Comparison of ENCODE assay signal across 6 cellular contexts in the genomic region with DNA sequence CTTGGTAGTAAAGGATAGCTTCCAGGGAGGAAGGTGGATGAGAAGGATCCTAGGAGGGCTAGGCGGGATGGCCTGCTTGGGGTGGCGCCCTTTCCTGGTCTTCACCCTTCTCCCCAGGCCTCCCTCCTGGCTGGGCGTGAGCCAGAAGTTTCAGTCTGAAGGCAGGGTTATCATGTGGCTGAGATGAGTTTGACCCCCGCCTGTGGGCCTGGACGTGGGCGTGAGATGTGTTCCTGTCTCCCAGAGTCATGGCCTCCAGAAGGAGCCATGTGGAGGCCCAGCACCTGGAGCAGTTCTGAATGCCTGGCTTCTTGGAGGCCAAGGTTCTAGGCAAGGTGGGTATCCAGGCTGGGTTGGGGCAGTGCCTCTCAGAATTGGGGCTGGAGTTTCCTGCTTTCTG. TPM values are rescaled to one million over a fixed set of nuclear protein-coding genes. Genes with fewer than 3 reads are reported as not detected.
DNase-seq lines count a peak whose midpoint lies in the region; ATAC-seq and TF ChIP-seq lines count a peak whose summit lies in the region.
"Not testable (repeated sequence)": the region's sequence is repeated elsewhere in the genome, so short reads cannot be mapped to it uniquely, and the experiment has no call there.

No MANE protein-coding gene starts in this region.

- H3K36me3 Mint-ChIP-seq in activated CD4-positive, alpha-beta T cell treated with anti-CD3 and anti-CD28 coated beads for 36 hours (ENCODE audit: low read depth), result not testable (repeated sequence)

- not testable (repeated sequence) for H4K12ac ChIP-seq in trophoblast cell (ENCODE audit: low read depth, low read length)

- H3K9ac ChIP-seq in trophoblast cell (ENCODE audit: low read length), result not testable (repeated sequence)

- not testable (repeated sequence) for H3K36me3 ChIP-seq in trophoblast cell (ENCODE audit: control insufficient read depth in 1 of 2, insufficient read depth in 2 of 2, low read length in 2 of 2); stomach

- WGBS in trophoblast cell (ENCODE audit: extremely low coverage, insufficient coverage, insufficient read length), result no CpG with 5 or more reads among the region's 6 CpGs
- 43 to 79% (median 69%) methylated on average over 4 of the region's 6 CpGs for WGBS in stomach, 5 donors

- not testable (repeated sequence) for H3K27ac ChIP-seq in trophoblast cell (ENCODE audit: low read depth, low read length); stomach

- not testable (repeated sequence) for H3K4me2 ChIP-seq in trophoblast cell (ENCODE audit: low read length)

- H3K27me3 Mint-ChIP-seq in activated CD4-positive, alpha-beta T cell treated with anti-CD3 and anti-CD28 coated beads for 36 hours, result not testable (repeated sequence)

- H3K4me1 ChIP-seq in trophoblast cell (ENCODE audit: control insufficient read depth in 1 of 2, insufficient read depth in 2 of 2, low read length in 2 of 2); stomach: not testable (repeated sequence)

- H3K18ac ChIP-seq in trophoblast cell (ENCODE audit: low read length), result not testable (repeated sequence)

- H4K8ac ChIP-seq in trophoblast cell (ENCODE audit: low read depth, low read length), result not testable (repeated sequence)

- H3K27me3 ChIP-seq in trophoblast cell (ENCODE audit: insufficient read depth, low read length); stomach: not testable (repeated sequence)

- not testable (repeated sequence) for H3K14ac ChIP-seq in trophoblast cell (ENCODE audit: low read length)

- not testable (repeated sequence) for TF ChIP-seq POLR2A in stomach (IDR thresholded peaks at IDR 0.05)

- not testable (repeated sequence) for H3K79me2 ChIP-seq in trophoblast cell (ENCODE audit: control insufficient read depth, insufficient read depth, low read length, poor library complexity)

- not testable (repeated sequence) for H4K91ac ChIP-seq in trophoblast cell (ENCODE audit: low read depth, low read length)

- H3K9me3 ChIP-seq in trophoblast cell (ENCODE audit: insufficient read depth, low read depth, low read length); stomach: not testable (repeated sequence)

- peak overlapping the region; percentile 55 for H3K4ac ChIP-seq in trophoblast cell (ENCODE audit: low read depth, low read length)

- intact Hi-C loops in activated CD4-positive, alpha-beta T cell treated with anti-CD3 and anti-CD28 coated beads for 36 hours (cut with DNase I, micrococcal nuclease); Right ventricle myocardium superior (cut with DNase I); stomach (cut with DNase I; ENCODE audit: low total_unique reads): not testable (repeated sequence)

- H2BK5ac ChIP-seq in trophoblast cell (ENCODE audit: low read depth, low read length, poor library complexity), result not testable (repeated sequence)

- not testable (repeated sequence) for ATAC-seq in activated CD4-positive, alpha-beta T cell treated with anti-CD3 and anti-CD28 coated beads for 36 hours; Right ventricle myocardium superior (ENCODE audit: poor library complexity)

- POLR2A ChIA-PET in activated CD4-positive, alpha-beta T cell treated with anti-CD3 and anti-CD28 coated beads for 36 hours (lab: Charles Lee), result not testable (repeated sequence)

- H3K23ac ChIP-seq in trophoblast cell (ENCODE audit: low read length), result not testable (repeated sequence)

- not testable (repeated sequence) for H3K27ac Mint-ChIP-seq in activated CD4-positive, alpha-beta T cell treated with anti-CD3 and anti-CD28 coated beads for 36 hours

- not testable (repeated sequence) for H3K4me1 Mint-ChIP-seq in activated CD4-positive, alpha-beta T cell treated with anti-CD3 and anti-CD28 coated beads for 36 hours

- CTCF ChIA-PET in activated CD4-positive, alpha-beta T cell treated with anti-CD3 and anti-CD28 coated beads for 36 hours (lab: Charles Lee), result not testable (repeated sequence)

- H3K4me3 Mint-ChIP-seq in activated CD4-positive, alpha-beta T cell treated with anti-CD3 and anti-CD28 coated beads for 36 hours, result not testable (repeated sequence)

- not testable (repeated sequence) for H2AFZ ChIP-seq in trophoblast cell (ENCODE audit: insufficient read depth, low read length, poor library complexity)

- not testable (repeated sequence) for H3K79me1 ChIP-seq in trophoblast cell (ENCODE audit: low read length)

- TF ChIP-seq CTCF in stomach (IDR thresholded peaks at IDR 0.05), result not testable (repeated sequence)

- DNase-seq in activated CD4-positive, alpha-beta T cell treated with anti-CD3 and anti-CD28 coated beads for 36 hours, result peak; percentile 4
- peak; percentile 6 for DNase-seq in activated effector memory CD4-positive, alpha-beta T cell treated with anti-CD3 and anti-CD28 coated beads, Interleukin-2, amount 50 U/mL, for 16 hours
- DNase-seq in Right ventricle myocardium superior, result peak; percentile 11
- DNase-seq in mucosa of gallbladder (ENCODE audit: low spot score), result peak; percentile 3
- DNase-seq in trophoblast cell, result not testable (repeated sequence)
- DNase-seq in stomach, result peak; percentile 7

- H3K9me3 Mint-ChIP-seq in activated CD4-positive, alpha-beta T cell treated with anti-CD3 and anti-CD28 coated beads for 36 hours (ENCODE audit: low read depth), result not testable (repeated sequence)

- not testable (repeated sequence) for H3K4me3 ChIP-seq in trophoblast cell (ENCODE audit: low read depth, low read length); stomach

- not testable (repeated sequence) for H2AK5ac ChIP-seq in trophoblast cell (ENCODE audit: low read length)

- H2BK12ac ChIP-seq in trophoblast cell (ENCODE audit: low read length), result not testable (repeated sequence)

- peak overlapping the region; percentile 33 for H2BK120ac ChIP-seq in trophoblast cell (ENCODE audit: insufficient read depth, low read length, poor library complexity)

- not testable (repeated sequence) for TF ChIP-seq EP300 in stomach (IDR thresholded peaks at IDR 0.05)

RNA-seq across cellular contexts. Expression of gene HIC2, which starts 20.8 kb away (rescaled TPM):
- total RNA-seq in activated CD4-positive, alpha-beta T cell treated with anti-CD3 and anti-CD28 coated beads for 36 hours, result 1 to 10 TPM; 4.1 to 4.2 TPM
- total RNA-seq in Right ventricle myocardium superior (1.4 TPM), mucosa of gallbladder (4.5 TPM), stomach (1 to 10 TPM in 4 of 5 donors, under 1 TPM in 1; 0.45 to 7.4 (median 7.0) TPM)
- 61.7 and 66.5 TPM in 2 replicates for polyA plus RNA-seq in trophoblast cell (2013)
- 1 to 10 TPM in 2 of 3 donors, under 1 TPM in 1; 0.78 to 1.5 (median 1.2) TPM for polyA plus RNA-seq in stomach

RNA-seq across cellular contexts. Expression of gene TMEM191C, which starts 29.2 kb away (rescaled TPM):
- 1 to 10 TPM; 1.0 to 1.1 TPM for total RNA-seq in activated CD4-positive, alpha-beta T cell treated with anti-CD3 and anti-CD28 coated beads for 36 hours
- total RNA-seq in Right ventricle myocardium superior (0.65 TPM), mucosa of gallbladder (2.8 TPM), stomach (10 to 100 TPM in 1 of 5 donors, 1 to 10 TPM in 1, under 1 TPM in 1, not detected in 2; 0.73 to 69.2 (median 3.6) TPM)
- polyA plus RNA-seq in trophoblast cell (2013), result 7.7 and 8.4 TPM in 2 replicates
- 1 to 10 TPM; 1.8 to 5.8 (median 2.9) TPM for polyA plus RNA-seq in stomach

RNA-seq across cellular contexts. Expression of gene RIMBP3B, which starts 54.5 kb away (rescaled TPM):
- total RNA-seq in activated CD4-positive, alpha-beta T cell treated with anti-CD3 and anti-CD28 coated beads for 36 hours, result under 1 TPM; 0.35 to 0.41 TPM
- total RNA-seq in Right ventricle myocardium superior, result not detected
- 1.0 TPM for total RNA-seq in mucosa of gallbladder
- 0.03 and 0.04 TPM in 2 replicates for polyA plus RNA-seq in trophoblast cell (2013)
- not detected for total RNA-seq in stomach
- under 1 TPM in 1 of 3 donors, not detected in 2; 0.03 TPM for polyA plus RNA-seq in stomach
